1 cellular context compared by ENCODE assay signal in genomic region chr1:145858937-145859490, GRCh38.
A peak's percentile ranks its signal among the peaks of the same experiment; 100 is the strongest.
TF ChIP-seq lines count a peak whose summit lies in the region.

Gene PIAS3 (minus strand): TSS chr1:145859081. CDS start chr1:145858990, 91 bp downstream.

TF ChIP-seq in GM12878, 131 proteins besides CTCF, POLR2A, EP300 and RAD21 (continued from another document and continues in another):
- 0 out of 2 replicates have a peak, but pooled peaks have one; percentile 17 for TF ChIP-seq CREB1 (IDR thresholded peaks at IDR 0.05; ENCODE audit: low read depth)
- TF ChIP-seq CREM (IDR thresholded peaks at IDR 0.05; ENCODE audit: low read depth): no peak; the same call in 1 of the 2 replicates
- peak; percentile 42; the same call in 1 of the 2 replicates for TF ChIP-seq HCFC1 (IDR thresholded peaks at IDR 0.05; ENCODE audit: low read length)
- no peak for TF ChIP-seq ATF7 (IDR thresholded peaks at IDR 0.05; ENCODE audit: low read depth)
- TF ChIP-seq, protein P1, sequence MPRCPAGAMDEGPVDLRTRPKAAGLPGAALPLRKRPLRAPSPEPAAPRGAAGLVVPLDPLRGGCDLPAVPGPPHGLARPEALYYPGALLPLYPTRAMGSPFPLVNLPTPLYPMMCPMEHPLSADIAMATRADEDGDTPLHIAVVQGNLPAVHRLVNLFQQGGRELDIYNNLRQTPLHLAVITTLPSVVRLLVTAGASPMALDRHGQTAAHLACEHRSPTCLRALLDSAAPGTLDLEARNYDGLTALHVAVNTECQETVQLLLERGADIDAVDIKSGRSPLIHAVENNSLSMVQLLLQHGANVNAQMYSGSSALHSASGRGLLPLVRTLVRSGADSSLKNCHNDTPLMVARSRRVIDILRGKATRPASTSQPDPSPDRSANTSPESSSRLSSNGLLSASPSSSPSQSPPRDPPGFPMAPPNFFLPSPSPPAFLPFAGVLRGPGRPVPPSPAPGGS (IDR thresholded peaks at IDR 0.05; ENCODE audit: borderline replicate concordance, insufficient read depth, low read depth, low read length, poor library complexity, severe bottlenecking): no peak
- TF ChIP-seq GABPA (IDR thresholded peaks at IDR 0.05; ENCODE audit: low read depth): no peak
- 0 out of 2 replicates have a peak, but pooled peaks have one; percentile 67 for TF ChIP-seq TCF3 (IDR thresholded peaks at IDR 0.05; ENCODE audit: borderline replicate concordance, insufficient read depth, low read depth, low read length)
- TF ChIP-seq TCF7 (IDR thresholded peaks at IDR 0.05; ENCODE audit: borderline replicate concordance): no peak
- no peak for TF ChIP-seq KLF5 (IDR thresholded peaks at IDR 0.05; ENCODE audit: partially characterized antibody)
- peak; percentile 96 for TF ChIP-seq JUNB (IDR thresholded peaks at IDR 0.05)
- no peak for TF ChIP-seq ETV6 (conservative IDR thresholded peaks at IDR 0.05 in 1 of 2, IDR thresholded peaks at IDR 0.05 in 1 of 2; ENCODE audit: borderline replicate concordance in 1 of 2, low read depth in 1 of 2)
- peak; percentile 98 for TF ChIP-seq YY1 (IDR thresholded peaks at IDR 0.05; ENCODE audit: low read depth, low read length)
- TF ChIP-seq NR2F1 (conservative IDR thresholded peaks at IDR 0.05): no peak
- TF ChIP-seq ZNF687 (IDR thresholded peaks at IDR 0.05): no peak
- no peak for TF ChIP-seq CUX1 (IDR thresholded peaks at IDR 0.05; ENCODE audit: insufficient replicate concordance, low read depth, low read length)
- no peak for TF ChIP-seq RFX5 (IDR thresholded peaks at IDR 0.05; ENCODE audit: low read depth, low read length)
- 0 out of 2 replicates have a peak, but pooled peaks have one; percentile 13 for TF ChIP-seq RCOR1 (conservative IDR thresholded peaks at IDR 0.05; ENCODE audit: low read depth, low read length)
- no peak for TF ChIP-seq ZNF24 (IDR thresholded peaks at IDR 0.05)
- no peak for TF ChIP-seq LARP7 (IDR thresholded peaks at IDR 0.05)
- no peak for TF ChIP-seq MYB (IDR thresholded peaks at IDR 0.05; ENCODE audit: borderline replicate concordance, low read depth, low read length)
- peak; percentile 57; the same call in 1 of the 2 replicates for TF ChIP-seq CHD2 (IDR thresholded peaks at IDR 0.05; ENCODE audit: borderline replicate concordance, low read depth, low read length)
- no peak for TF ChIP-seq ZNF384 (IDR thresholded peaks at IDR 0.05; ENCODE audit: borderline replicate concordance, low read depth, low read length)
- TF ChIP-seq ZSCAN29 (IDR thresholded peaks at IDR 0.05): no peak
- no peak for TF ChIP-seq ASH2L (IDR thresholded peaks at IDR 0.05; ENCODE audit: borderline replicate concordance, low read depth)
- no peak for TF ChIP-seq FOXK2 (IDR thresholded peaks at IDR 0.05)
- TF ChIP-seq HSF1 (IDR thresholded peaks at IDR 0.05; ENCODE audit: low read depth, low read length): no peak
- TF ChIP-seq BHLHE40 (IDR thresholded peaks at IDR 0.05; ENCODE audit: borderline replicate concordance in 1 of 2, low read depth in 2 of 2, low read length in 1 of 2): peak in 1 of 2 experiments; percentile 48; a peak in 1 of 4 replicates
- TF ChIP-seq STAT1 (conservative IDR thresholded peaks at IDR 0.05): 0 out of 2 replicates have a peak, but pooled peaks have one; percentile 43
- TF ChIP-seq SRF (IDR thresholded peaks at IDR 0.05; ENCODE audit: low read depth in 2 of 2, low read length in 2 of 2): no peak; a peak in 1 of 4 replicates
- no peak for TF ChIP-seq IKZF2 (IDR thresholded peaks at IDR 0.05)
- TF ChIP-seq ATF2 (IDR thresholded peaks at IDR 0.05; ENCODE audit: low read length): no peak
- no peak for TF ChIP-seq GATAD2B (conservative IDR thresholded peaks at IDR 0.05; ENCODE audit: low read depth)
- TF ChIP-seq ZBTB11 (CRISPR knock-in tag; IDR thresholded peaks at IDR 0.05): no peak
- TF ChIP-seq CEBPB (IDR thresholded peaks at IDR 0.05; ENCODE audit: borderline replicate concordance in 1 of 2, low read depth in 2 of 2, low read length in 2 of 2): no peak
- TF ChIP-seq, protein P2, sequence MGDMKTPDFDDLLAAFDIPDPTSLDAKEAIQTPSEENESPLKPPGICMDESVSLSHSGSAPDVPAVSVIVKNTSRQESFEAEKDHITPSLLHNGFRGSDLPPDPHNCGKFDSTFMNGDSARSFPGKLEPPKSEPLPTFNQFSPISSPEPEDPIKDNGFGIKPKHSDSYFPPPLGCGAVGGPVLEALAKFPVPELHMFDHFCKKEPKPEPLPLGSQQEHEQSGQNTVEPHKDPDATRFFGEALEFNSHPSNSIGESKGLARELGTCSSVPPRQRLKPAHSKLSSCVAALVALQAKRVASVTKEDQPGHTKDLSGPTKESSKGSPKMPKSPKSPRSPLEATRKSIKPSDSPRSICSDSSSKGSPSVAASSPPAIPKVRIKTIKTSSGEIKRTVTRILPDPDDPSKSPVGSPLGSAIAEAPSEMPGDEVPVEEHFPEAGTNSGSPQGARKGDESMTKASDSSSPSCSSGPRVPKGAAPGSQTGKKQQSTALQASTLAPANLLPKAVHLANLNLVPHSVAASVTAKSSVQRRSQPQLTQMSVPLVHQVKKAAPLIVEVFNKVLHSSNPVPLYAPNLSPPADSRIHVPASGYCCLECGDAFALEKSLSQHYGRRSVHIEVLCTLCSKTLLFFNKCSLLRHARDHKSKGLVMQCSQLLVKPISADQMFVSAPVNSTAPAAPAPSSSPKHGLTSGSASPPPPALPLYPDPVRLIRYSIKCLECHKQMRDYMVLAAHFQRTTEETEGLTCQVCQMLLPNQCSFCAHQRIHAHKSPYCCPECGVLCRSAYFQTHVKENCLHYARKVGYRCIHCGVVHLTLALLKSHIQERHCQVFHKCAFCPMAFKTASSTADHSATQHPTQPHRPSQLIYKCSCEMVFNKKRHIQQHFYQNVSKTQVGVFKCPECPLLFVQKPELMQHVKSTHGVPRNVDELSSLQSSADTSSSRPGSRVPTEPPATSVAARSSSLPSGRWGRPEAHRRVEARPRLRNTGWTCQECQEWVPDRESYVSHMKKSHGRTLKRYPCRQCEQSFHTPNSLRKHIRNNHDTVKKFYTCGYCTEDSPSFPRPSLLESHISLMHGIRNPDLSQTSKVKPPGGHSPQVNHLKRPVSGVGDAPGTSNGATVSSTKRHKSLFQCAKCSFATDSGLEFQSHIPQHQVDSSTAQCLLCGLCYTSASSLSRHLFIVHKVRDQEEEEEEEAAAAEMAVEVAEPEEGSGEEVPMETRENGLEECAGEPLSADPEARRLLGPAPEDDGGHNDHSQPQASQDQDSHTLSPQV (IDR thresholded peaks at IDR 0.05): no peak
- peak; percentile 37; the same call in 1 of the 2 replicates for TF ChIP-seq TBL1XR1 (IDR thresholded peaks at IDR 0.05; ENCODE audit: low read depth, low read length)
- TF ChIP-seq EGR1 (IDR thresholded peaks at IDR 0.05; ENCODE audit: borderline replicate concordance in 1 of 2, low read depth in 2 of 2, low read length in 2 of 2): 0 out of 3 replicates have a peak, but pooled peaks of 1 of the 2 experiments have one; percentile 11
- no peak for TF ChIP-seq SPI1 (IDR thresholded peaks at IDR 0.05; ENCODE audit: borderline replicate concordance, insufficient read depth, low read depth, low read length)
- peak; percentile 32 for TF ChIP-seq SP1 (IDR thresholded peaks at IDR 0.05; ENCODE audit: low read depth, low read length)
